Comparison of ENCODE assay signal across 8 cellular contexts in genomic region chr2:53108246-53108645, GRCh38.
"Had no signal": no experiment of that assay in that cellular context is flagged by ENCODE, and none has a peak within 500 bp of the region (broad histone marks: within the 10 kb centered on the region; RNA-seq: fewer than 3 reads in every experiment).

No MANE protein-coding gene starts in this region.

- FAIRE-seq: G401.6, GM12878, GM12891, GM12892, GM18507, GM19239 had no signal

- H3K4me3 ChIP-seq: GM12878 had no signal

- DNase-seq: GDM1, GF-D8 had no signal

- ATAC-seq: GM12878 had no signal
